In the genomic region with DNA sequence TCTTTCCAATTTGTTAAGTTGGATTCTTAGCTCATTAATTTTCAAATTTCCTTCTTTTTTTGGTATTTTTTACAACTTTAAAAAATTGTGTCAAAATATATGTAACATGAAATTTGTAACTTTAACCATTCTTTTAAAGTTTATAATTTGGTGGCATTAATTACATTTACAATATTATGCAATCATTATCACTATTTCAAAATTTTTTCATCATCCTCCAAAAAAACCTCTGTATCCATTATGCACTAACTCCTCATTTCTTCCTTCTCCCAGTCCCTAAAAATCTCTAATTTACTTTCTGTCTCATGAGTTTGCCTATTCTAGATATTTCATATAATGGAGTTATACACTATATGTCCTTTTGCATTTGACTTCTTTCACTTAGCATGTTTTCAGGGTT, we compare ENCODE assay signal across 1 cellular context.
A peak's percentile ranks its signal among the peaks of the same experiment; 100 is the strongest.
TF ChIP-seq lines count a peak whose summit lies in the region.

No MANE protein-coding gene starts in this region.

TF ChIP-seq in K562, 482 proteins besides CTCF, POLR2A, EP300 and RAD21:
- no peak for TF ChIP-seq TAF7 (tag; IDR thresholded peaks at IDR 0.05)
- TF ChIP-seq CEBPB (tag; IDR thresholded peaks at IDR 0.05): peak; percentile 59
- TF ChIP-seq CEBPG (CRISPR knock-in tag; IDR thresholded peaks at IDR 0.05): no peak
- peak; percentile 42 to 80; a peak in 3 of 4 replicates for TF ChIP-seq CEBPG (tag; conservative IDR thresholded peaks at IDR 0.05 in 1 of 2, IDR thresholded peaks at IDR 0.05 in 1 of 2)
